In genomic region chr14:56661478-56661877, GRCh38 we compare ENCODE assay signal across 17 cellular contexts.
A peak's percentile ranks its signal among the peaks of the same experiment; 100 is the strongest.
DNase-seq lines count a peak whose midpoint lies in the region; TF ChIP-seq lines count a peak whose summit lies in the region.
"Had no signal": no experiment of that assay in that cellular context is flagged by ENCODE, and none has a peak within 500 bp of the region (broad histone marks: within the 10 kb centered on the region; RNA-seq: fewer than 3 reads in every experiment).

No MANE protein-coding gene starts in this region.

- DNase-seq in activated CD4-positive, alpha-beta T cell treated with anti-CD3 and anti-CD28 coated beads, Interleukin-2, amount 10 ng/mL, durations not matched to agents 24 days and 14 days: peak; percentile 4
- DNase-seq in activated CD4-positive, alpha-beta T cell treated with anti-CD3 and anti-CD28 coated beads, Interleukin-2, amount 10 ng/mL, durations not matched to agents 7 days and 5 days: no peak
- DNase-seq in Caco-2 (no peak), left kidney (ENCODE audit: low read depth, low spot score) (peak; percentile 29), pons (ENCODE audit: low spot score) (no peak), activated gamma-delta T cell treated with Interleukin-2 at 50 U/mL for 16 hours (no peak)
- DNase-seq in stimulated activated CD4-positive, alpha-beta T cell treated with anti-CD3 and anti-CD28 coated beads, Interleukin-2, amount 100 ng/mL, for 24 hours: no peak
- DNase-seq: ACHN; AML-193; BE2C; CD4-positive, alpha-beta T cell; CD8-positive, alpha-beta memory T cell; DND-41; GOT3 had no signal

- no peak overlapping the region for H3K27ac Mint-ChIP-seq in activated CD4-positive, alpha-beta T cell treated with anti-CD3 and anti-CD28 coated beads, Interleukin-2, amount 10 ng/mL, durations not matched to agents 24 days and 14 days
- no peak overlapping the region for H3K27ac Mint-ChIP-seq in activated CD4-positive, alpha-beta T cell treated with anti-CD3 and anti-CD28 coated beads, Interleukin-2, amount 10 ng/mL, durations not matched to agents 7 days and 5 days
- peak overlapping the region; percentile 14 for H3K27ac Mint-ChIP-seq in Caco-2 (ENCODE audit: unreplicated experiment)
- H3K27ac Mint-ChIP-seq: CD14-positive monocyte; CD4-positive, alpha-beta T cell; CD8-positive, alpha-beta memory T cell had no signal

- H3K4me3 Mint-ChIP-seq in activated CD4-positive, alpha-beta T cell treated with anti-CD3 and anti-CD28 coated beads, Interleukin-2, amount 10 ng/mL, durations not matched to agents 24 days and 14 days: no peak overlapping the region
- H3K4me3 Mint-ChIP-seq in activated CD4-positive, alpha-beta T cell treated with anti-CD3 and anti-CD28 coated beads, Interleukin-2, amount 10 ng/mL, durations not matched to agents 7 days and 5 days: no peak overlapping the region
- H3K4me3 Mint-ChIP-seq in Caco-2 (ENCODE audit: unreplicated experiment): no peak overlapping the region
- H3K4me3 Mint-ChIP-seq: CD14-positive monocyte; CD4-positive, alpha-beta T cell; CD8-positive, alpha-beta memory T cell had no signal

- H3K36me3 ChIP-seq in Caco-2 (ENCODE audit: control insufficient read depth, insufficient read depth, low read length): no peaks in the 10 kb centered on the region
- H3K36me3 ChIP-seq: BE2C; BLaER1 treated with 17β-estradiol and CSF1 and Interleukin-3, amounts not matched to agents 10 nM and 100 nM; HAP-1 had no signal

- CTCF ChIA-PET in activated CD4-positive, alpha-beta T cell treated with anti-CD3 and anti-CD28 coated beads, Interleukin-2, amount 10 ng/mL, durations not matched to agents 7 days and 5 days (lab: Charles Lee): no interaction called here
- CTCF ChIA-PET in Caco-2 (lab: Charles Lee): no interaction called here

- POLR2A ChIA-PET in activated CD4-positive, alpha-beta T cell treated with anti-CD3 and anti-CD28 coated beads, Interleukin-2, amount 10 ng/mL, durations not matched to agents 7 days and 5 days (lab: Charles Lee): no interaction called here
- POLR2A ChIA-PET in Caco-2 (lab: Charles Lee): no interaction called here

- no peak overlapping the region for H3K4me3 ChIP-seq in Caco-2 (ENCODE audit: low read depth, low read length)
- H3K4me3 ChIP-seq: BLaER1 treated with 17β-estradiol and CSF1 and Interleukin-3, amounts not matched to agents 10 nM and 100 nM; HAP-1 had no signal

- peaks cover 47% of the 10 kb centered on the region for H3K4me1 ChIP-seq in Caco-2
- H3K4me1 ChIP-seq: BE2C had no signal

- H3K9me3 ChIP-seq in Caco-2: peaks cover 8% of the 10 kb centered on the region
- H3K9me3 ChIP-seq: BE2C had no signal

- no TSS peak for BruUV-seq in Caco-2 (replicated peaks; lab: Mats Ljungman, UMichigan)

- H3K27me3 Mint-ChIP-seq in activated CD4-positive, alpha-beta T cell treated with anti-CD3 and anti-CD28 coated beads, Interleukin-2, amount 10 ng/mL, durations not matched to agents 24 days and 14 days: no peaks in the 10 kb centered on the region
- H3K27me3 Mint-ChIP-seq in activated CD4-positive, alpha-beta T cell treated with anti-CD3 and anti-CD28 coated beads, Interleukin-2, amount 10 ng/mL, durations not matched to agents 7 days and 5 days: no peaks in the 10 kb centered on the region
- H3K27me3 Mint-ChIP-seq in Caco-2 (ENCODE audit: insufficient read depth, unreplicated experiment): no peaks in the 10 kb centered on the region
- H3K27me3 Mint-ChIP-seq: CD4-positive, alpha-beta T cell; CD8-positive, alpha-beta memory T cell had no signal

- no peak for TF ChIP-seq CTCF in Caco-2 (IDR thresholded peaks at IDR 0.05; ENCODE audit: insufficient read depth in 1 of 2, low read depth in 1 of 2, low read length in 1 of 2, severe bottlenecking in 1 of 2, unreplicated experiment in 1 of 2)

- no peaks in the 10 kb centered on the region for H3K27me3 ChIP-seq in Caco-2 (replicated peaks; ENCODE audit: control insufficient read depth, insufficient read depth, low read length)
- H3K27me3 ChIP-seq: BLaER1 treated with 17β-estradiol and CSF1 and Interleukin-3, amounts not matched to agents 10 nM and 100 nM had no signal

- no peaks in the 10 kb centered on the region for H3K36me3 Mint-ChIP-seq in activated CD4-positive, alpha-beta T cell treated with anti-CD3 and anti-CD28 coated beads, Interleukin-2, amount 10 ng/mL, durations not matched to agents 24 days and 14 days (ENCODE audit: low read depth)
- H3K36me3 Mint-ChIP-seq in activated CD4-positive, alpha-beta T cell treated with anti-CD3 and anti-CD28 coated beads, Interleukin-2, amount 10 ng/mL, durations not matched to agents 7 days and 5 days (ENCODE audit: low read depth): no peaks in the 10 kb centered on the region
- H3K36me3 Mint-ChIP-seq in Caco-2 (ENCODE audit: insufficient read depth, unreplicated experiment): peaks cover 29% of the 10 kb centered on the region
- H3K36me3 Mint-ChIP-seq: CD14-positive monocyte had no signal

- peaks cover 13% of the 10 kb centered on the region for H3K9me3 Mint-ChIP-seq in activated CD4-positive, alpha-beta T cell treated with anti-CD3 and anti-CD28 coated beads, Interleukin-2, amount 10 ng/mL, durations not matched to agents 24 days and 14 days
- peaks cover 8% of the 10 kb centered on the region for H3K9me3 Mint-ChIP-seq in activated CD4-positive, alpha-beta T cell treated with anti-CD3 and anti-CD28 coated beads, Interleukin-2, amount 10 ng/mL, durations not matched to agents 7 days and 5 days
- H3K9me3 Mint-ChIP-seq in Caco-2 (ENCODE audit: unreplicated experiment): peaks cover 26% of the 10 kb centered on the region

- intact Hi-C loops in activated CD4-positive, alpha-beta T cell treated with anti-CD3 and anti-CD28 coated beads, Interleukin-2, amount 10 ng/mL, durations not matched to agents 24 days and 14 days (cut with micrococcal nuclease): no loop called here
- intact Hi-C loops in Caco-2 (cut with micrococcal nuclease; ENCODE audit: unreplicated experiment): loop anchor here (5.0 to 10.0 kb wide), 2 partner anchors 104 to 633 kb away; no protein-coding TSS in a partner anchor

- H3K4me1 Mint-ChIP-seq in activated CD4-positive, alpha-beta T cell treated with anti-CD3 and anti-CD28 coated beads, Interleukin-2, amount 10 ng/mL, durations not matched to agents 24 days and 14 days: no peaks in the 10 kb centered on the region
- no peaks in the 10 kb centered on the region for H3K4me1 Mint-ChIP-seq in activated CD4-positive, alpha-beta T cell treated with anti-CD3 and anti-CD28 coated beads, Interleukin-2, amount 10 ng/mL, durations not matched to agents 7 days and 5 days
- peaks cover 52% of the 10 kb centered on the region for H3K4me1 Mint-ChIP-seq in Caco-2 (ENCODE audit: low read depth, unreplicated experiment)
- H3K4me1 Mint-ChIP-seq: CD14-positive monocyte; CD8-positive, alpha-beta memory T cell had no signal

Comparison
In these comparisons a context has a peak if more than half of its experiments do, and no peak if none do; other contexts are left out.
1. DNase-seq: peak in activated CD4-positive, alpha-beta T cell treated with anti-CD3 and anti-CD28 coated beads, Interleukin-2, amount 10 ng/mL, durations not matched to agents 24 days and 14 days (single experiment) and left kidney (single experiment); none in activated CD4-positive, alpha-beta T cell treated with anti-CD3 and anti-CD28 coated beads, Interleukin-2, amount 10 ng/mL, durations not matched to agents 7 days and 5 days (single experiment), Caco-2 (0 of 2), pons (single experiment), stimulated activated CD4-positive, alpha-beta T cell treated with anti-CD3 and anti-CD28 coated beads, Interleukin-2, amount 100 ng/mL, for 24 hours (0 of 2) and activated gamma-delta T cell treated with Interleukin-2 at 50 U/mL for 16 hours (single experiment).